Comparison of ENCODE assay signal across 2 cellular contexts in the genomic region with DNA sequence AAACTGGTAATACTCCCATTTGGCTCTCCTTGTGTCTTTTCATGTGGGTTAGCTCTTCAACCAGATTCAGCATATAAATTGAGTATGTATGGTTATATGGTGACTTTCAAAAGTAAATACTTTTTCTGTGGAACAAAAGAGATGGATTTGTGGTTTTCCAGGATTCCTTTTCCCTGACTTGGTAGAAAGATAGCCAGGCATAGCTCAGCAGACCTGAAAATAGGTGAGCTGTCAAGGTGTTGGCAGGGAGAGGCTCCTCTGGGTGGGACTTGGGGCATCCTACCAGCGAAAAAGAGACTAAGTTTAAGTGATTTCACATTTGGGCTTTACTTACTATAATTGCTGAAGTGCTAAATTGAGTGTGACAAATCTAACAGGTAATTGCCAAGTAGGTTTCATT.
TF ChIP-seq lines count a peak whose summit lies in the region.

No MANE protein-coding gene starts in this region.

TF ChIP-seq in A549, 52 proteins besides CTCF, POLR2A, EP300 and RAD21 (continued from another document):
- TF ChIP-seq, protein P1, sequence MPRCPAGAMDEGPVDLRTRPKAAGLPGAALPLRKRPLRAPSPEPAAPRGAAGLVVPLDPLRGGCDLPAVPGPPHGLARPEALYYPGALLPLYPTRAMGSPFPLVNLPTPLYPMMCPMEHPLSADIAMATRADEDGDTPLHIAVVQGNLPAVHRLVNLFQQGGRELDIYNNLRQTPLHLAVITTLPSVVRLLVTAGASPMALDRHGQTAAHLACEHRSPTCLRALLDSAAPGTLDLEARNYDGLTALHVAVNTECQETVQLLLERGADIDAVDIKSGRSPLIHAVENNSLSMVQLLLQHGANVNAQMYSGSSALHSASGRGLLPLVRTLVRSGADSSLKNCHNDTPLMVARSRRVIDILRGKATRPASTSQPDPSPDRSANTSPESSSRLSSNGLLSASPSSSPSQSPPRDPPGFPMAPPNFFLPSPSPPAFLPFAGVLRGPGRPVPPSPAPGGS (IDR thresholded peaks at IDR 0.05) = no peak
- TF ChIP-seq KDM1A (IDR thresholded peaks at IDR 0.05; ENCODE audit: low read depth) = no peak
- no peak for TF ChIP-seq HOXB13 (CRISPR knock-in tag; IDR thresholded peaks at IDR 0.05; ENCODE audit: low read depth)
- TF ChIP-seq CHD2 (IDR thresholded peaks at IDR 0.05; ENCODE audit: low read length, partially characterized antibody) = no peak
- no peak for TF ChIP-seq NPAS2 (CRISPR knock-in tag; IDR thresholded peaks at IDR 0.05; ENCODE audit: borderline replicate concordance)

TF ChIP-seq in WTC11, 78 proteins besides CTCF, POLR2A, EP300 and RAD21 (continued from another document):
- TF ChIP-seq, protein P2, sequence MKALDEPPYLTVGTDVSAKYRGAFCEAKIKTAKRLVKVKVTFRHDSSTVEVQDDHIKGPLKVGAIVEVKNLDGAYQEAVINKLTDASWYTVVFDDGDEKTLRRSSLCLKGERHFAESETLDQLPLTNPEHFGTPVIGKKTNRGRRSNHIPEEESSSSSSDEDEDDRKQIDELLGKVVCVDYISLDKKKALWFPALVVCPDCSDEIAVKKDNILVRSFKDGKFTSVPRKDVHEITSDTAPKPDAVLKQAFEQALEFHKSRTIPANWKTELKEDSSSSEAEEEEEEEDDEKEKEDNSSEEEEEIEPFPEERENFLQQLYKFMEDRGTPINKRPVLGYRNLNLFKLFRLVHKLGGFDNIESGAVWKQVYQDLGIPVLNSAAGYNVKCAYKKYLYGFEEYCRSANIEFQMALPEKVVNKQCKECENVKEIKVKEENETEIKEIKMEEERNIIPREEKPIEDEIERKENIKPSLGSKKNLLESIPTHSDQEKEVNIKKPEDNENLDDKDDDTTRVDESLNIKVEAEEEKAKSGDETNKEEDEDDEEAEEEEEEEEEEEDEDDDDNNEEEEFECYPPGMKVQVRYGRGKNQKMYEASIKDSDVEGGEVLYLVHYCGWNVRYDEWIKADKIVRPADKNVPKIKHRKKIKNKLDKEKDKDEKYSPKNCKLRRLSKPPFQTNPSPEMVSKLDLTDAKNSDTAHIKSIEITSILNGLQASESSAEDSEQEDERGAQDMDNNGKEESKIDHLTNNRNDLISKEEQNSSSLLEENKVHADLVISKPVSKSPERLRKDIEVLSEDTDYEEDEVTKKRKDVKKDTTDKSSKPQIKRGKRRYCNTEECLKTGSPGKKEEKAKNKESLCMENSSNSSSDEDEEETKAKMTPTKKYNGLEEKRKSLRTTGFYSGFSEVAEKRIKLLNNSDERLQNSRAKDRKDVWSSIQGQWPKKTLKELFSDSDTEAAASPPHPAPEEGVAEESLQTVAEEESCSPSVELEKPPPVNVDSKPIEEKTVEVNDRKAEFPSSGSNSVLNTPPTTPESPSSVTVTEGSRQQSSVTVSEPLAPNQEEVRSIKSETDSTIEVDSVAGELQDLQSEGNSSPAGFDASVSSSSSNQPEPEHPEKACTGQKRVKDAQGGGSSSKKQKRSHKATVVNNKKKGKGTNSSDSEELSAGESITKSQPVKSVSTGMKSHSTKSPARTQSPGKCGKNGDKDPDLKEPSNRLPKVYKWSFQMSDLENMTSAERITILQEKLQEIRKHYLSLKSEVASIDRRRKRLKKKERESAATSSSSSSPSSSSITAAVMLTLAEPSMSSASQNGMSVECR (CRISPR knock-in tag; IDR thresholded peaks at IDR 0.05; ENCODE audit: borderline replicate concordance) = no peak
- TF ChIP-seq ZNF121 (CRISPR knock-in tag; IDR thresholded peaks at IDR 0.05) = no peak
- no peak for TF ChIP-seq NR3C1 (CRISPR knock-in tag; conservative IDR thresholded peaks at IDR 0.05; ENCODE audit: low read depth)
- TF ChIP-seq, protein P3, sequence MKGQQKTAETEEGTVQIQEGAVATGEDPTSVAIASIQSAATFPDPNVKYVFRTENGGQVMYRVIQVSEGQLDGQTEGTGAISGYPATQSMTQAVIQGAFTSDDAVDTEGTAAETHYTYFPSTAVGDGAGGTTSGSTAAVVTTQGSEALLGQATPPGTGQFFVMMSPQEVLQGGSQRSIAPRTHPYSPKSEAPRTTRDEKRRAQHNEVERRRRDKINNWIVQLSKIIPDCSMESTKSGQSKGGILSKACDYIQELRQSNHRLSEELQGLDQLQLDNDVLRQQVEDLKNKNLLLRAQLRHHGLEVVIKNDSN (CRISPR knock-in tag; IDR thresholded peaks at IDR 0.05) = no peak
- TF ChIP-seq GTF2I (CRISPR knock-in tag; conservative IDR thresholded peaks at IDR 0.05) = no peak
- TF ChIP-seq, protein P4, sequence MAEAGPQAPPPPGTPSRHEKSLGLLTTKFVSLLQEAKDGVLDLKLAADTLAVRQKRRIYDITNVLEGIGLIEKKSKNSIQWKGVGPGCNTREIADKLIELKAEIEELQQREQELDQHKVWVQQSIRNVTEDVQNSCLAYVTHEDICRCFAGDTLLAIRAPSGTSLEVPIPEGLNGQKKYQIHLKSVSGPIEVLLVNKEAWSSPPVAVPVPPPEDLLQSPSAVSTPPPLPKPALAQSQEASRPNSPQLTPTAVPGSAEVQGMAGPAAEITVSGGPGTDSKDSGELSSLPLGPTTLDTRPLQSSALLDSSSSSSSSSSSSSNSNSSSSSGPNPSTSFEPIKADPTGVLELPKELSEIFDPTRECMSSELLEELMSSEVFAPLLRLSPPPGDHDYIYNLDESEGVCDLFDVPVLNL (CRISPR knock-in tag; IDR thresholded peaks at IDR 0.05; ENCODE audit: borderline replicate concordance, low read depth) = no peak
- no peak for TF ChIP-seq SMAD4 (CRISPR knock-in tag; IDR thresholded peaks at IDR 0.05)
- no peak for TF ChIP-seq MYBL2 (CRISPR knock-in tag; IDR thresholded peaks at IDR 0.05)
- no peak for TF ChIP-seq ZNF416 (CRISPR knock-in tag; IDR thresholded peaks at IDR 0.05)
- TF ChIP-seq, protein P5, sequence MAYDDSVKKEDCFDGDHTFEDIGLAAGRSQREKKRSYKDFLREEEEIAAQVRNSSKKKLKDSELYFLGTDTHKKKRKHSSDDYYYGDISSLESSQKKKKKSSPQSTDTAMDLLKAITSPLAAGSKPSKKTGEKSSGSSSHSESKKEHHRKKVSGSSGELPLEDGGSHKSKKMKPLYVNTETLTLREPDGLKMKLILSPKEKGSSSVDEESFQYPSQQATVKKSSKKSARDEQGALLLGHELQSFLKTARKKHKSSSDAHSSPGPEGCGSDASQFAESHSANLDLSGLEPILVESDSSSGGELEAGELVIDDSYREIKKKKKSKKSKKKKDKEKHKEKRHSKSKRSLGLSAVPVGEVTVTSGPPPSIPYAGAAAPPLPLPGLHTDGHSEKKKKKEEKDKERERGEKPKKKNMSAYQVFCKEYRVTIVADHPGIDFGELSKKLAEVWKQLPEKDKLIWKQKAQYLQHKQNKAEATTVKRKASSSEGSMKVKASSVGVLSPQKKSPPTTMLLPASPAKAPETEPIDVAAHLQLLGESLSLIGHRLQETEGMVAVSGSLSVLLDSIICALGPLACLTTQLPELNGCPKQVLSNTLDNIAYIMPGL (CRISPR knock-in tag; IDR thresholded peaks at IDR 0.05) = no peak
